Comparison of ENCODE assay signal across 10 cellular contexts in the genomic region with DNA sequence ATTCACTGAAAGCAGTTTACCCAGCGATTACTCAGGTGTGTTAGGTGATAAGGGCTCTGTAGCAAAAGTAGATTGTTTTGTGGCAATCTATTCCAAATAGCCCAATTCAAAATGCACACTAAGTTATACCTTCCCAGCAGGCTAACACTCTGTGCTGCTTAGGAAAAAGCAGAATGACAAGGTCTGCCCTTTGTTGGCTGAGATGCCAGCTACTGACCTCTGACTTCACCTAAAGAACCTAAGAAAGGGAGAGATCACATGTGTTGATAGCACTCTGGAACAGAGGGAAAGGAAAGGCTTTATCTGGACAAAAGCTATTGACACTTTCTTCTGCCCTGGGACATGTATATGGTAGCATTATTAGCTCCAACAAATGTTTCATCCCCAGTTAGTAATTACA.
"Had no signal": no experiment of that assay in that cellular context is flagged by ENCODE, and none has a peak within 500 bp of the region (broad histone marks: within the 10 kb centered on the region; RNA-seq: fewer than 3 reads in every experiment).

No MANE protein-coding gene starts in this region.

- H2AFZ ChIP-seq: GM23248, GM23338 had no signal

- H3K4me2 ChIP-seq: GM23338 had no signal

- H3K9ac ChIP-seq: GM23248 had no signal

- ATAC-seq: GM23338, HCT116 had no signal

- H3K4me3 ChIP-seq: GM23248, GM23338 had no signal

- DNase-seq: GM23248, GOT3, H7, H9, HCEC 1CT, HFFc6 had no signal

- H3K27ac ChIP-seq: GM23248 had no signal

- H3K4me3 Mint-ChIP-seq: GM23338, H9, HFFc6 had no signal

- H3K9me3 Mint-ChIP-seq: GM23338, H9 had no signal

- FAIRE-seq: H1, H54 had no signal

- H3K27ac Mint-ChIP-seq: GM23338, H9, HFFc6 had no signal
